In genomic region chr2:230868151-230868946, GRCh38 we compare ENCODE assay signal across 12 cellular contexts. TPM values are rescaled to one million over a fixed set of nuclear protein-coding genes. Genes with fewer than 3 reads are reported as not detected.
A peak's percentile ranks its signal among the peaks of the same experiment; 100 is the strongest.
DNase-seq lines count a peak whose midpoint lies in the region; ATAC-seq and TF ChIP-seq lines count a peak whose summit lies in the region.
"Had no signal": no experiment of that assay in that cellular context is flagged by ENCODE, and none has a peak within 500 bp of the region (broad histone marks: within the 10 kb centered on the region; RNA-seq: fewer than 3 reads in every experiment).

No MANE protein-coding gene starts in this region.

- H3K27me3 ChIP-seq in NT2/D1 (ENCODE audit: insufficient read depth, insufficient read length) (peaks cover 9% of the 10 kb centered on the region), stomach (peaks cover 0 to 10% (median 0%) of the 10 kb centered on the region in 3 donors), tibial nerve (peaks cover 0 to 21% of the 10 kb centered on the region in 2 donors), upper lobe of right lung (peaks cover 19% of the 10 kb centered on the region)

- no peak for TF ChIP-seq POLR2A in stomach (IDR thresholded peaks at IDR 0.05)
- no peak for TF ChIP-seq POLR2A in tibial nerve (IDR thresholded peaks at IDR 0.05)

- H3K9me3 ChIP-seq in NT2/D1 (ENCODE audit: insufficient read depth, low read length): no peaks in the 10 kb centered on the region
- H3K9me3 ChIP-seq in stomach: no peaks in the 10 kb centered on the region
- no peaks in the 10 kb centered on the region for H3K9me3 ChIP-seq in tibial nerve
- H3K9me3 ChIP-seq in upper lobe of right lung: no peaks in the 10 kb centered on the region
- H3K9me3 ChIP-seq: mucosa of descending colon had no signal

- intact Hi-C loops in stomach (cut with DNase I; ENCODE audit: low total_unique reads) (no loop called here), upper lobe of right lung (cut with DNase I) (no loop called here)

- peaks cover 55% of the 10 kb centered on the region for H3K4me1 ChIP-seq in NT2/D1 (ENCODE audit: insufficient read depth, insufficient read length)
- peaks cover 62 to 88% (median 76%) of the 10 kb centered on the region in 4 donors for H3K4me1 ChIP-seq in stomach
- H3K4me1 ChIP-seq in tibial nerve: peaks cover 0 to 75% (median 33%) of the 10 kb centered on the region in 4 donors
- peaks cover 21% of the 10 kb centered on the region for H3K4me1 ChIP-seq in upper lobe of right lung

- peak overlapping the region in 3 of 5 donors; percentile 64 to 73 (median 69) for H3K27ac ChIP-seq in stomach
- H3K27ac ChIP-seq in tibial nerve: peak overlapping the region in 2 of 4 donors; percentile 17 to 88
- H3K27ac ChIP-seq in upper lobe of right lung: no peak overlapping the region
- H3K27ac ChIP-seq: 22Rv1, VCaP had no signal

- TF ChIP-seq CTCF in stomach (IDR thresholded peaks at IDR 0.05) (no peak), tibial nerve (IDR thresholded peaks at IDR 0.05) (no peak), upper lobe of right lung (IDR thresholded peaks at IDR 0.05) (no peak)

- peaks cover 24% of the 10 kb centered on the region for H3K36me3 ChIP-seq in NT2/D1 (ENCODE audit: insufficient read depth, insufficient read length, low read length)
- peaks cover 0 to 3% (median 0%) of the 10 kb centered on the region in 4 donors for H3K36me3 ChIP-seq in stomach
- H3K36me3 ChIP-seq in tibial nerve: peaks cover 0 to 1% (median 0%) of the 10 kb centered on the region in 3 donors
- no peaks in the 10 kb centered on the region for H3K36me3 ChIP-seq in upper lobe of right lung

- peak overlapping the region; percentile 45 for H3K4me3 ChIP-seq in NT2/D1 (ENCODE audit: insufficient read length, low read depth)
- no peak overlapping the region for H3K4me3 ChIP-seq in stomach
- H3K4me3 ChIP-seq in tibial nerve: no peak overlapping the region
- no peak overlapping the region for H3K4me3 ChIP-seq in upper lobe of right lung
- H3K4me3 ChIP-seq: mucosa of descending colon had no signal

- TF ChIP-seq EP300 in stomach (IDR thresholded peaks at IDR 0.05) (no peak), tibial nerve (IDR thresholded peaks at IDR 0.05) (no peak)

- peak overlapping the region; percentile 86 for H3K9ac ChIP-seq in NT2/D1 (ENCODE audit: insufficient read length, low read depth)

- whole genome bisulfite sequencing in stomach, 5 donors: 69 to 81% (median 71%) methylated on average over 11 to 15 of the region's 15 CpGs
- WGBS in tibial nerve, 2 donors: 56 to 61% methylated on average over 15 of the region's 15 CpGs

- DNase-seq in NCI-H1092 treated with DMSO at 0.1 percent for 48 hours (lab: John Stamatoyannopoulos, UW): peak; percentile 10
- no peak for DNase-seq in NCI-H1092 (lab: John Stamatoyannopoulos, UW)
- no peak for DNase-seq in NT2/D1 (ENCODE audit: low read depth, low spot score)
- DNase-seq in iPS-NIHi7 (ENCODE audit: extremely low spot score): peak; percentile 52
- peak; percentile 15 for DNase-seq in stomach
- no peak for DNase-seq in tibial nerve (ENCODE audit: low spot score in 2 of 2)
- no peak for DNase-seq in upper lobe of right lung
- DNase-seq: GDM1 had no signal

- ATAC-seq in GM18511 (IDR thresholded peaks at IDR 0.05; ENCODE audit: unreplicated experiment) (no peak), upper lobe of right lung (no peak)
- ATAC-seq: mucosa of descending colon had no signal

RNA-seq across cellular contexts. Expression of gene ITM2C, which starts 3.6 kb away (rescaled TPM):
- total RNA-seq in stomach (1,000 to 10,000 TPM in 1 of 5 donors, 100 to 1,000 TPM in 2, 10 to 100 TPM in 2; 35.6 to 1,030 (median 105) TPM), tibial nerve (100 to 1,000 TPM in 3 of 4 donors, 10 to 100 TPM in 1; 80.1 to 146 (median 128) TPM), upper lobe of right lung (25.0 TPM)
- polyA plus RNA-seq in stomach: 10 to 100 TPM; 26.9 to 40.8 (median 32.2) TPM

RNA-seq across cellular contexts. Expression of gene GPR55, which starts 56.7 kb away (rescaled TPM):
- total RNA-seq in stomach (under 1 TPM in 1 of 5 donors, not detected in 4; 0.37 TPM), tibial nerve (under 1 TPM in 1 of 4 donors, not detected in 3; 0.21 TPM), upper lobe of right lung (1.2 TPM)
- polyA plus RNA-seq in stomach: under 1 TPM in 2 of 3 donors, not detected in 1; 0.13 to 0.19 TPM

Comparison
In these comparisons a context has a peak if more than half of its experiments do, and no peak if none do; other contexts are left out.
1. DNase-seq: peak in NCI-H1092 treated with DMSO at 0.1 percent for 48 hours (single experiment), iPS-NIHi7 (single experiment) and stomach (single experiment); none in NCI-H1092 (single experiment), NT2/D1 (single experiment), tibial nerve (0 of 2) and upper lobe of right lung (single experiment).